ENCODE assay signal across 1 cellular context in the genomic region with DNA sequence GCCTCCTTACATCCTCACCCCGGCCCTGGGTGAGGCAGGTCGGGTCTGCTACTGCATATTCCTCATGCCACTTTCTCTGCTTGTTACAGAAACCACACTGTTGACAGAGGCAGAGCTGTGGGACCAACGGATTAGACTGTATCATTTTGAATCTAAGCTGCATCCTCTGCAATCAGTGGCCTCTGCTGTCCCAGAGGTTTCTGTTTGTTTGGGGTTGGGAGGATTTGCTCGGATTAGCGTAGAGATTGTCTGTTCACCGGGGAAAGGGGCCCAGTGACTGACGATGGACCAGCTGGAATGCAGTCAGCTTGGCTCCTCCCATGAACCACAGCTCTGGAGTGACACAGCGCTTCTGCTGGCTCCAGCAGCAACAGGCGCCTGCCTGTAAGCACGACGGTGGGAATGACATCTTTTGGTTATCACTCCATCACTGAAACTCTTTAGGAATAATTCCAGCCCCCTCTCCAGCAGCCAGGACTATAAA.
A peak's percentile ranks its signal among the peaks of the same experiment; 100 is the strongest.
TF ChIP-seq lines count a peak whose summit lies in the region.

No MANE protein-coding gene starts in this region.

TF ChIP-seq in HEK293, 187 proteins besides CTCF, POLR2A, EP300 and RAD21 (continued from another document and continues in another):
- TF ChIP-seq GFI1B (tag by site-specific recombination; IDR thresholded peaks at IDR 0.05) (peak; percentile 71), SETDB1 (IDR thresholded peaks at IDR 0.05; ENCODE audit: insufficient read length, low read length) (no peak), SP2 (tag by site-specific recombination; IDR thresholded peaks at IDR 0.05) (no peak), ZBTB44 (tag by site-specific recombination; IDR thresholded peaks at IDR 0.05) (no peak), ZNF202 (tag by site-specific recombination; IDR thresholded peaks at IDR 0.05; ENCODE audit: borderline replicate concordance) (no peak), ZNF621 (tag by site-specific recombination; IDR thresholded peaks at IDR 0.05) (no peak), ZNF768 (tag by site-specific recombination; IDR thresholded peaks at IDR 0.05) (no peak), ZBTB48 (tag by site-specific recombination; IDR thresholded peaks at IDR 0.05) (no peak), ZNF513 (tag by site-specific recombination; IDR thresholded peaks at IDR 0.05) (no peak), SP7 (tag by site-specific recombination; IDR thresholded peaks at IDR 0.05) (peak; percentile 44; the same call in 1 of the 2 replicates), ZSCAN16 (tag by site-specific recombination; IDR thresholded peaks at IDR 0.05) (no peak), ZNF114 (tag by site-specific recombination; IDR thresholded peaks at IDR 0.05) (no peak), ZBTB49 (tag by site-specific recombination; IDR thresholded peaks at IDR 0.05; ENCODE audit: low read depth) (no peak), ZNF791 (tag by site-specific recombination; IDR thresholded peaks at IDR 0.05) (no peak), ZNF561 (tag by site-specific recombination; IDR thresholded peaks at IDR 0.05; ENCODE audit: borderline replicate concordance) (no peak; the same call in 1 of the 2 replicates), ZNF211 (tag by site-specific recombination; IDR thresholded peaks at IDR 0.05; ENCODE audit: low read depth) (no peak), ZNF521 (tag by site-specific recombination; IDR thresholded peaks at IDR 0.05) (no peak), ZNF175 (tag by site-specific recombination; IDR thresholded peaks at IDR 0.05) (no peak), ZNF394 (tag by site-specific recombination; IDR thresholded peaks at IDR 0.05; ENCODE audit: borderline replicate concordance) (no peak; the same call in 1 of the 2 replicates), ZNF571 (tag by site-specific recombination; IDR thresholded peaks at IDR 0.05) (no peak), BCL11B (tag by site-specific recombination; IDR thresholded peaks at IDR 0.05; ENCODE audit: low read depth) (no peak), ZNF830 (tag by site-specific recombination; IDR thresholded peaks at IDR 0.05; ENCODE audit: low read depth) (no peak), HIC1 (tag by site-specific recombination; IDR thresholded peaks at IDR 0.05) (no peak), ZNF24 (tag by site-specific recombination; IDR thresholded peaks at IDR 0.05) (no peak), ZNF266 (tag by site-specific recombination; IDR thresholded peaks at IDR 0.05; ENCODE audit: low read depth) (no peak), ZNF785 (tag by site-specific recombination; IDR thresholded peaks at IDR 0.05) (no peak), RBAK (tag by site-specific recombination; IDR thresholded peaks at IDR 0.05) (no peak)
- TF ChIP-seq, protein P1, sequence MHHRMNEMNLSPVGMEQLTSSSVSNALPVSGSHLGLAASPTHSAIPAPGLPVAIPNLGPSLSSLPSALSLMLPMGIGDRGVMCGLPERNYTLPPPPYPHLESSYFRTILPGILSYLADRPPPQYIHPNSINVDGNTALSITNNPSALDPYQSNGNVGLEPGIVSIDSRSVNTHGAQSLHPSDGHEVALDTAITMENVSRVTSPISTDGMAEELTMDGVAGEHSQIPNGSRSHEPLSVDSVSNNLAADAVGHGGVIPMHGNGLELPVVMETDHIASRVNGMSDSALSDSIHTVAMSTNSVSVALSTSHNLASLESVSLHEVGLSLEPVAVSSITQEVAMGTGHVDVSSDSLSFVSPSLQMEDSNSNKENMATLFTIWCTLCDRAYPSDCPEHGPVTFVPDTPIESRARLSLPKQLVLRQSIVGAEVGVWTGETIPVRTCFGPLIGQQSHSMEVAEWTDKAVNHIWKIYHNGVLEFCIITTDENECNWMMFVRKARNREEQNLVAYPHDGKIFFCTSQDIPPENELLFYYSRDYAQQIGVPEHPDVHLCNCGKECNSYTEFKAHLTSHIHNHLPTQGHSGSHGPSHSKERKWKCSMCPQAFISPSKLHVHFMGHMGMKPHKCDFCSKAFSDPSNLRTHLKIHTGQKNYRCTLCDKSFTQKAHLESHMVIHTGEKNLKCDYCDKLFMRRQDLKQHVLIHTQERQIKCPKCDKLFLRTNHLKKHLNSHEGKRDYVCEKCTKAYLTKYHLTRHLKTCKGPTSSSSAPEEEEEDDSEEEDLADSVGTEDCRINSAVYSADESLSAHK (tag by site-specific recombination; IDR thresholded peaks at IDR 0.05) = no peak
- TF ChIP-seq, protein P2, sequence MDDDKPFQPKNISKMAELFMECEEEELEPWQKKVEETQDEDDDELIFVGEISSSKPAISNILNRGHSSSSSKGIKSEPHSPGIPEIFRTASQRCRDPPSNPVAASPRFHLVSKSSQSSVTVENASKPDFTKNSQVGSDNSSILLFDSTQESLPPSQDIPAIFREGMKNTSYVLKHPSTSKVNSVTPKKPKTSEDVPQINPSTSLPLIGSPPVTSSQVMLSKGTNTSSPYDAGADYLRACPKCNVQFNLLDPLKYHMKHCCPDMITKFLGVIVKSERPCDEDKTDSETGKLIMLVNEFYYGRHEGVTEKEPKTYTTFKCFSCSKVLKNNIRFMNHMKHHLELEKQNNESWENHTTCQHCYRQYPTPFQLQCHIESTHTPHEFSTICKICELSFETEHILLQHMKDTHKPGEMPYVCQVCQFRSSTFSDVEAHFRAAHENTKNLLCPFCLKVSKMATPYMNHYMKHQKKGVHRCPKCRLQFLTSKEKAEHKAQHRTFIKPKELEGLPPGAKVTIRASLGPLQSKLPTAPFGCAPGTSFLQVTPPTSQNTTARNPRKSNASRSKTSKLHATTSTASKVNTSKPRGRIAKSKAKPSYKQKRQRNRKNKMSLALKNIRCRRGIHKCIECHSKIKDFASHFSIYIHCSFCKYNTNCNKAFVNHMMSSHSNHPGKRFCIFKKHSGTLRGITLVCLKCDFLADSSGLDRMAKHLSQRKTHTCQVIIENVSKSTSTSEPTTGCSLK (tag by site-specific recombination; IDR thresholded peaks at IDR 0.05) = no peak
- TF ChIP-seq, protein P3, sequence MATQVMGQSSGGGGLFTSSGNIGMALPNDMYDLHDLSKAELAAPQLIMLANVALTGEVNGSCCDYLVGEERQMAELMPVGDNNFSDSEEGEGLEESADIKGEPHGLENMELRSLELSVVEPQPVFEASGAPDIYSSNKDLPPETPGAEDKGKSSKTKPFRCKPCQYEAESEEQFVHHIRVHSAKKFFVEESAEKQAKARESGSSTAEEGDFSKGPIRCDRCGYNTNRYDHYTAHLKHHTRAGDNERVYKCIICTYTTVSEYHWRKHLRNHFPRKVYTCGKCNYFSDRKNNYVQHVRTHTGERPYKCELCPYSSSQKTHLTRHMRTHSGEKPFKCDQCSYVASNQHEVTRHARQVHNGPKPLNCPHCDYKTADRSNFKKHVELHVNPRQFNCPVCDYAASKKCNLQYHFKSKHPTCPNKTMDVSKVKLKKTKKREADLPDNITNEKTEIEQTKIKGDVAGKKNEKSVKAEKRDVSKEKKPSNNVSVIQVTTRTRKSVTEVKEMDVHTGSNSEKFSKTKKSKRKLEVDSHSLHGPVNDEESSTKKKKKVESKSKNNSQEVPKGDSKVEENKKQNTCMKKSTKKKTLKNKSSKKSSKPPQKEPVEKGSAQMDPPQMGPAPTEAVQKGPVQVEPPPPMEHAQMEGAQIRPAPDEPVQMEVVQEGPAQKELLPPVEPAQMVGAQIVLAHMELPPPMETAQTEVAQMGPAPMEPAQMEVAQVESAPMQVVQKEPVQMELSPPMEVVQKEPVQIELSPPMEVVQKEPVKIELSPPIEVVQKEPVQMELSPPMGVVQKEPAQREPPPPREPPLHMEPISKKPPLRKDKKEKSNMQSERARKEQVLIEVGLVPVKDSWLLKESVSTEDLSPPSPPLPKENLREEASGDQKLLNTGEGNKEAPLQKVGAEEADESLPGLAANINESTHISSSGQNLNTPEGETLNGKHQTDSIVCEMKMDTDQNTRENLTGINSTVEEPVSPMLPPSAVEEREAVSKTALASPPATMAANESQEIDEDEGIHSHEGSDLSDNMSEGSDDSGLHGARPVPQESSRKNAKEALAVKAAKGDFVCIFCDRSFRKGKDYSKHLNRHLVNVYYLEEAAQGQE (tag by site-specific recombination; IDR thresholded peaks at IDR 0.05) = no peak
- TF ChIP-seq, protein P4, sequence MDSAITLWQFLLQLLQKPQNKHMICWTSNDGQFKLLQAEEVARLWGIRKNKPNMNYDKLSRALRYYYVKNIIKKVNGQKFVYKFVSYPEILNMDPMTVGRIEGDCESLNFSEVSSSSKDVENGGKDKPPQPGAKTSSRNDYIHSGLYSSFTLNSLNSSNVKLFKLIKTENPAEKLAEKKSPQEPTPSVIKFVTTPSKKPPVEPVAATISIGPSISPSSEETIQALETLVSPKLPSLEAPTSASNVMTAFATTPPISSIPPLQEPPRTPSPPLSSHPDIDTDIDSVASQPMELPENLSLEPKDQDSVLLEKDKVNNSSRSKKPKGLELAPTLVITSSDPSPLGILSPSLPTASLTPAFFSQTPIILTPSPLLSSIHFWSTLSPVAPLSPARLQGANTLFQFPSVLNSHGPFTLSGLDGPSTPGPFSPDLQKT (IDR thresholded peaks at IDR 0.05; ENCODE audit: borderline replicate concordance, low read depth, low read length) = no peak
